8 cellular contexts compared by ENCODE assay signal in the genomic region with DNA sequence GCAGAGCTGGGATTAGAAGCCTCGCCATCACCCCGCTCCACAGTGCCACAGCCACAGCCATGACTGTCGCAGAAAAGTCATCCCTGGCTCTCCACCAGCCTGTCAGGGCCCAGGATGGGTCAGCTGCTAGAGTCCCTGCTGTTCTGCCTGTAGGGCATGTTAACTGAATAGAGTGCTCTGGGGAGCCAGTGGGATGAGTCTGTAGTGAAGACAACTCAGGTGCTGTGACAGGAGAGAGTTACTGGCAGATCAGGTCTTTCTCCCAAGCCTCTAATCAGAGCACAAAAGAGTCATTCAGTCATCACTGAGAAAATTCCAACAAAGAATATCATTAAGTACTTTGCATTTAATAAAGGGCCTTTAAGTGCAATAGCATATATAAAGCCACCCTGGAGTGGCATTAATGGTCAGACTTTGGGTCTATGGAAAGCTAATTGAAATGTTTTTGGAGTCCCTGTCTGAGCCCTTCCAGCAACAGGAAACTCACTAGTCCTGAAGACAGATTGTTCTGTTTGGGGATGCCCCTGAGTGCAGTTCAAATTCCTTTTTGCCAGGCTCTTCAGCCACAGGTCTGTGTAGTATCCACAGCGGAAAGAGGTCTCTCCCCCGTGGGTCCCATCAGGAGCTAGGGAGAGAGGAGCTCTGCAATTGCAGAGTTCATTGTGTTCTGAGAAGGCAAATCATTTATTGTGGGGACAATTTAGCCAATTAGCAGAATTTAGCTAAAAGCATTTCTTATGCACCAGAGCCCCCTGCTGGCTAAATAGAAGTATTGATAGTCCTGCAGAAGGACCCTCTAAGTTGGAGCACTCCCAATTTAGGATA. TPM values are rescaled to one million over a fixed set of nuclear protein-coding genes. Genes with fewer than 3 reads are reported as not detected.
DNase-seq lines count a peak whose midpoint lies in the region; ATAC-seq and TF ChIP-seq lines count a peak whose summit lies in the region.

No MANE protein-coding gene starts in this region.

- H3K27me3 ChIP-seq in heart left ventricle (peaks cover 0 to 49% (median 10%) of the 10 kb centered on the region in 9 donors), dorsolateral prefrontal cortex (peaks cover 0 to 17% (median 0%) of the 10 kb centered on the region in 45 donors)

- TF ChIP-seq POLR2A in heart left ventricle (IDR thresholded peaks at IDR 0.05): no peak

- H3K4me1 ChIP-seq in heart left ventricle: no peaks in the 10 kb centered on the region

- H3K9me3 ChIP-seq in heart left ventricle: peaks cover 0 to 23% (median 10%) of the 10 kb centered on the region in 12 donors

- peak in 1 of 5 donors; percentile 8 for DNase-seq in heart left ventricle
- DNase-seq in Right ventricle myocardium inferior (ENCODE audit: missing footprints): no peak
- DNase-seq in M059J (ENCODE audit: low read depth): peak; percentile 43
- DNase-seq in SHP77 treated with DMSO at 0.1 percent for 48 hours (lab: John Stamatoyannopoulos, UW): peak; percentile 33
- peak in 3 of 10 donors; percentile 15 to 39 (median 17) for DNase-seq in dorsolateral prefrontal cortex
- DNase-seq in lung microvascular endothelial cell (ENCODE audit: low read depth in 2 of 2): peak; percentile 61 to 63

- ATAC-seq in heart left ventricle (no peak), Right ventricle myocardium inferior (no peak), HG03039 (IDR thresholded peaks at IDR 0.05; ENCODE audit: unreplicated experiment) (no peak), GM21528 (IDR thresholded peaks at IDR 0.05; ENCODE audit: low FRiP score, unreplicated experiment) (no peak)

- WGBS in heart left ventricle, 4 donors: 33 to 37% (median 34%) methylated on average over 5 of the region's 5 CpGs

- H3K4me3 ChIP-seq in heart left ventricle (no peak overlapping the region), dorsolateral prefrontal cortex (no peak overlapping the region)

- TF ChIP-seq CTCF in heart left ventricle (IDR thresholded peaks at IDR 0.05): peak; percentile 65 to 84 (median 78)
- TF ChIP-seq CTCF in dorsolateral prefrontal cortex (IDR thresholded peaks at IDR 0.05 in 54 of 56, conservative IDR thresholded peaks at IDR 0.05 in 2 of 56; ENCODE audit: low read depth in 1 of 56, partially characterized antibody in 56 of 56): peak; percentile 77 to 99 (median 91)

- H3K27ac ChIP-seq in heart left ventricle (no peak overlapping the region), dorsolateral prefrontal cortex (no peak overlapping the region)

- intact Hi-C loops in heart left ventricle (cut with DNase I): loop anchor here (1.0 to 10.0 kb wide), 11 partner anchors 101 to 572 kb away; no protein-coding TSS in a partner anchor
- intact Hi-C loops in Right ventricle myocardium inferior (cut with DNase I): loop anchor here (1.0 to 10.0 kb wide), 2 partner anchors 433 to 549 kb away; no protein-coding TSS in a partner anchor
- intact Hi-C loops in dorsolateral prefrontal cortex (cut with DNase I): loop anchor here (2.0 to 10.0 kb wide), 5 partner anchors 219 to 552 kb away; no protein-coding TSS in a partner anchor

- H3K36me3 ChIP-seq in heart left ventricle: no peaks in the 10 kb centered on the region

RNA-seq across cellular contexts. Expression of gene C14orf132, which starts 45.2 kb away (rescaled TPM):
- 10 to 100 TPM in 2 of 9 donors, 1 to 10 TPM in 6, under 1 TPM in 1; 0.89 to 14.9 (median 2.1) TPM for total RNA-seq in heart left ventricle
- 1 to 10 TPM in 1 of 2 donors, under 1 TPM in 1; 0.76 to 1.5 TPM for polyA plus RNA-seq in heart left ventricle
- 1.5 TPM for total RNA-seq in Right ventricle myocardium inferior
- total RNA-seq in M059J (2014; rRNA removed; shearing (Covaris generic)): 0.34 and 2.0 TPM in 2 replicates
- 100 to 1,000 TPM in 116 of 120 experiments, 10 to 100 TPM in 4; 92.3 to 230 (median 143) TPM for total RNA-seq in dorsolateral prefrontal cortex
- total RNA-seq in lung microvascular endothelial cell: 1.3 and 3.8 TPM in 2 replicates

Comparison
In these comparisons a context has a peak if more than half of its experiments do, and no peak if none do; other contexts are left out.
1. RNA of gene C14orf132, which starts 45.2 kb away (total RNA-seq): 92.3 to 230 TPM in dorsolateral prefrontal cortex; 1.3 to 3.8 TPM in lung microvascular endothelial cell, 0.89 to 14.9 TPM in heart left ventricle, 0.34 to 2.0 TPM in M059J and 1.5 TPM in Right ventricle myocardium inferior (single experiment); every median in the first group is over 4 times any median in the second.